In the genomic region with DNA sequence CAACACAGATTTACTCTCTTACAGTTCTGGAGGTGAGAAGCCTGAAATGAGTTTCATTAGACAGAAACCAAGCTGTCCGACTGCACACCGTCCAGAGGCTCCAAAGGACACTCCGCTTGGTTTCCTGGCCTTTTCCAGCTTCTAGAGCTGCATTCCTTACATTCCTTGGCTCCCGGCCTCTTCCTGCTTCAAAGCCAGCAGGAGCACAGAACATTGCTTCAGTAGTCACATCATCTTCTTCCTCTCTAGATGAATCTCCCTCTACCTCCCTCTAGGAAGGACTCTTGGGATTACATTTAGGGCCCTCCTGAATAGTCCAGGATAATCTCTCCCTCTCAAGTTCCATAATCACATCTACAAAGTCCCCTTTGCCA, we compare ENCODE assay signal across 13 cellular contexts.
A peak's percentile ranks its signal among the peaks of the same experiment; 100 is the strongest.
DNase-seq lines count a peak whose midpoint lies in the region; ATAC-seq, FAIRE-seq and TF ChIP-seq lines count a peak whose summit lies in the region.
"Had no signal": no experiment of that assay in that cellular context is flagged by ENCODE, and none has a peak within 500 bp of the region (broad histone marks: within the 10 kb centered on the region; RNA-seq: fewer than 3 reads in every experiment).

No MANE protein-coding gene starts in this region.

- H3K9me3 ChIP-seq in AG04450 (ENCODE audit: control insufficient read depth, insufficient read depth, low read length) (peaks cover 3% of the 10 kb centered on the region; the same call in 1 of the 2 replicates), HepG2 (ENCODE audit: low read length) (no peaks in the 10 kb centered on the region)

- H3K4me3 Mint-ChIP-seq in chondrocyte (ENCODE audit: unreplicated experiment) (no peak overlapping the region), T-cell (no peak overlapping the region)
- H3K4me3 Mint-ChIP-seq: stimulated activated naive B cell treated with anti-CD40 and anti-IgM and Interleukin-4, amounts not matched to agents 10 μg/mL and 1 μg/mL and 100 μg/mL, for 72 hours; T-helper 17 cell had no signal

- BruUV-seq in HepG2 (replicated peaks; lab: Mats Ljungman, UMichigan), result no TSS peak

- no peaks in the 10 kb centered on the region for H4K20me1 ChIP-seq in HepG2 (ENCODE audit: insufficient read depth, low read length)

- WGBS in HepG2 (ENCODE audit: low lambda C conversion rate), result 0% methylated on average over 4 of the region's 4 CpGs

- in situ Hi-C loops in HepG2 (cut with HindIII; ENCODE audit: extremely low pct_ligation_motif_present, low pct_unique_long_range_greater_than_20kb), result no loop called here

- no peak overlapping the region for H2AFZ ChIP-seq in HepG2 (ENCODE audit: low read length)

- intact Hi-C loops in HepG2 (cut with micrococcal nuclease; ENCODE audit: unreplicated experiment), result loop anchor here (1.0 to 2.0 kb wide), 2 partner anchors 18 to 72 kb away; no protein-coding TSS in a partner anchor

- TF ChIP-seq POLR2A in HepG2 (IDR thresholded peaks at IDR 0.05; ENCODE audit: insufficient read depth in 1 of 2, low read depth in 2 of 2, low read length in 2 of 2), result peak in 1 of 2 experiments; percentile 41; a peak in 1 of 4 replicates

- POLR2A ChIA-PET in AG04450 (lab: Yijun Ruan, JAX), result no interaction called here
- POLR2A ChIA-PET in HepG2 (lab: Yijun Ruan, JAX), result interaction anchor here (0.7 to 2.4 kb wide), 4 partner anchors 18 to 28 kb away, joined by 3 to 20 read pairs (median 10); no protein-coding TSS in a partner anchor
- POLR2A ChIA-PET in T-cell (lab: Charles Lee), result no interaction called here

- peak overlapping the region; percentile 59 for H3K4me2 ChIP-seq in HepG2 (ENCODE audit: low read depth, low read length)

- H3K4me1 ChIP-seq in HepG2 (ENCODE audit: insufficient read depth, low read length), result peaks cover 29% of the 10 kb centered on the region

- H3K27me3 Mint-ChIP-seq in chondrocyte (ENCODE audit: low read depth) (no peaks in the 10 kb centered on the region), T-cell (peaks cover 2 to 8% of the 10 kb centered on the region in 2 donors)

- no peaks in the 10 kb centered on the region for H3K36me3 ChIP-seq in HepG2 (replicated peaks in 1 of 2; ENCODE audit: control insufficient read depth in 1 of 2, insufficient read depth in 2 of 2, low read length in 2 of 2)

- DNase-seq in AG04450 (ENCODE audit: low read depth, low spot score) (peak; percentile 75), HuH-7.5 (ENCODE audit: low spot score) (peak; percentile 49), chondrocyte (ENCODE audit: low spot score) (no peak), HepG2 (ENCODE audit: low spot score) (peak; percentile 88), SKM-1 (lab: John Stamatoyannopoulos, UW; ENCODE audit: unreplicated experiment) (no peak), T-cell (no peak), NCI-H2107 (lab: John Stamatoyannopoulos, UW) (no peak)
- DNase-seq: DMS53; KBM-7; nucleus accumbens; stimulated activated naive B cell treated with anti-CD40 and anti-IgM and Interleukin-4, amounts not matched to agents 10 μg/mL and 1 μg/mL and 100 μg/mL, for 72 hours; T-helper 17 cell had no signal

- peak in 1 of 2 experiments; percentile 52; a peak in 2 of 4 replicates for TF ChIP-seq EP300 in HepG2 (IDR thresholded peaks at IDR 0.05; ENCODE audit: low read depth in 2 of 2, low read length in 2 of 2)
- TF ChIP-seq EP300 in HepG2 (CRISPR knock-in tag; IDR thresholded peaks at IDR 0.05; ENCODE audit: borderline replicate concordance), result no peak

- no peaks in the 10 kb centered on the region for H3K36me3 Mint-ChIP-seq in chondrocyte (ENCODE audit: low read depth)
- H3K36me3 Mint-ChIP-seq in T-cell, result peaks cover 4% of the 10 kb centered on the region

- TF ChIP-seq CTCF in AG04450 (IDR thresholded peaks at IDR 0.05; ENCODE audit: low read depth, low read length) (peak; percentile 69), chondrocyte (IDR thresholded peaks at IDR 0.05) (peak; percentile 72), HepG2 (CRISPR knock-in tag; IDR thresholded peaks at IDR 0.05) (peak; percentile 35; the same call in 1 of the 2 replicates)

- no peak overlapping the region for H3K9ac ChIP-seq in HepG2 (ENCODE audit: insufficient read depth, low read depth, low read length)

- peak; percentile 38 for TF ChIP-seq RAD21 in HepG2 (CRISPR knock-in tag; IDR thresholded peaks at IDR 0.05)

- no peak overlapping the region for H3K4me3 ChIP-seq in AG04450 (ENCODE audit: low read depth, low read length)
- peak overlapping the region; percentile 3 to 27 (median 5); a peak in 1 of 6 replicates for H3K4me3 ChIP-seq in HepG2 (replicated peaks in 1 of 3; ENCODE audit: insufficient read depth in 1 of 3, low read depth in 2 of 3, low read length in 3 of 3)

- ATAC-seq in HepG2 (peak; percentile 96), T-cell (replicated peaks in 1 of 4) (no peak), esophagus mucosa (no peak)
- ATAC-seq: stimulated activated naive B cell treated with anti-CD40 and anti-IgM and Interleukin-4, amounts not matched to agents 10 μg/mL and 1 μg/mL and 100 μg/mL, for 72 hours; T-helper 17 cell had no signal

- peaks cover 3% of the 10 kb centered on the region for H3K9me3 Mint-ChIP-seq in chondrocyte (ENCODE audit: low read depth)
- peaks cover 3 to 11% (median 3%) of the 10 kb centered on the region in 3 donors for H3K9me3 Mint-ChIP-seq in T-cell

- H3K27me3 ChIP-seq in AG04450 (ENCODE audit: control insufficient read depth, insufficient read depth, low read length) (peaks cover under 1% of the 10 kb centered on the region), HepG2 (ENCODE audit: control insufficient read depth in 1 of 2, insufficient read depth in 2 of 2, low read length in 2 of 2) (no peaks in the 10 kb centered on the region)

- H3K27ac Mint-ChIP-seq in chondrocyte (ENCODE audit: unreplicated experiment) (peak overlapping the region; percentile 53), T-cell (no peak overlapping the region)
- H3K27ac Mint-ChIP-seq: stimulated activated naive B cell treated with anti-CD40 and anti-IgM and Interleukin-4, amounts not matched to agents 10 μg/mL and 1 μg/mL and 100 μg/mL, for 72 hours; T-helper 17 cell had no signal

- H3K27ac ChIP-seq in AG04450 (ENCODE audit: low read depth, low read length) (peak overlapping the region; percentile 39), HepG2 (ENCODE audit: extremely low read length, insufficient read depth, low read length) (peak overlapping the region; percentile 47)

- peaks cover 23% of the 10 kb centered on the region for H3K4me1 Mint-ChIP-seq in chondrocyte (ENCODE audit: low read depth)
- H3K4me1 Mint-ChIP-seq in T-cell, result no peaks in the 10 kb centered on the region
- H3K4me1 Mint-ChIP-seq: stimulated activated naive B cell treated with anti-CD40 and anti-IgM and Interleukin-4, amounts not matched to agents 10 μg/mL and 1 μg/mL and 100 μg/mL, for 72 hours had no signal

- no peaks in the 10 kb centered on the region for H3K79me2 ChIP-seq in HepG2 (ENCODE audit: insufficient read depth, low read length)

- CTCF ChIA-PET in AG04450 (lab: Charles Lee) (interaction anchor here (0.7 to 3.0 kb wide), 10 partner anchors 11 to 919 kb away, joined by 3 to 23 read pairs (median 5); no protein-coding TSS in a partner anchor), HepG2 (lab: Yijun Ruan, JAX; ENCODE audit: low intra/inter-chr PET ratio, low total read pairs) (interaction anchor here (0.7 to 0.9 kb wide), 4 partner anchors 18 to 73 kb away, joined by 3 to 4 read pairs (median 3); no protein-coding TSS in a partner anchor), T-cell (lab: Charles Lee) (no interaction called here)

- peak; percentile 92 for FAIRE-seq in HepG2 (lab: Jason Lieb, UNC)

TF ChIP-seq in HepG2, 621 proteins besides CTCF, POLR2A, EP300 and RAD21 (continues in another document):
- TF ChIP-seq ETV5 (CRISPR knock-in tag; IDR thresholded peaks at IDR 0.05; ENCODE audit: borderline replicate concordance), result peak; percentile 59; the same call in 1 of the 2 replicates
- TF ChIP-seq NR2F6 (IDR thresholded peaks at IDR 0.05), result no peak
- 0 out of 2 replicates have a peak, but pooled peaks have one; percentile 22 for TF ChIP-seq NR2F6 (CRISPR knock-in tag; IDR thresholded peaks at IDR 0.05)
- TF ChIP-seq ZNF580 (CRISPR knock-in tag; IDR thresholded peaks at IDR 0.05; ENCODE audit: borderline replicate concordance, low read depth), result 0 out of 2 replicates have a peak, but pooled peaks have one; percentile 39
- peak; percentile 53 for TF ChIP-seq CEBPG (CRISPR knock-in tag; IDR thresholded peaks at IDR 0.05)
- TF ChIP-seq MIER2 (CRISPR knock-in tag; IDR thresholded peaks at IDR 0.05), result peak; percentile 44; the same call in 1 of the 2 replicates
- no peak for TF ChIP-seq MED1 (CRISPR knock-in tag; IDR thresholded peaks at IDR 0.05)
- peak; percentile 41; the same call in 1 of the 2 replicates for TF ChIP-seq HDAC2 (CRISPR knock-in tag; IDR thresholded peaks at IDR 0.05)
- TF ChIP-seq RXRB (CRISPR knock-in tag; IDR thresholded peaks at IDR 0.05; ENCODE audit: borderline replicate concordance), result peak; percentile 16; the same call in 1 of the 2 replicates
- TF ChIP-seq, protein P1, sequence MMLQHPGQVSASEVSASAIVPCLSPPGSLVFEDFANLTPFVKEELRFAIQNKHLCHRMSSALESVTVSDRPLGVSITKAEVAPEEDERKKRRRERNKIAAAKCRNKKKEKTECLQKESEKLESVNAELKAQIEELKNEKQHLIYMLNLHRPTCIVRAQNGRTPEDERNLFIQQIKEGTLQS (CRISPR knock-in tag; IDR thresholded peaks at IDR 0.05), result no peak
- no peak for TF ChIP-seq LCORL (IDR thresholded peaks at IDR 0.05)
- no peak for TF ChIP-seq LCORL (CRISPR knock-in tag; IDR thresholded peaks at IDR 0.05)
- TF ChIP-seq MIER3 (CRISPR knock-in tag; IDR thresholded peaks at IDR 0.05; ENCODE audit: borderline replicate concordance), result 0 out of 2 replicates have a peak, but pooled peaks have one; percentile 19
- no peak for TF ChIP-seq ZNF567 (CRISPR knock-in tag; IDR thresholded peaks at IDR 0.05; ENCODE audit: borderline replicate concordance)
- TF ChIP-seq REPIN1 (CRISPR knock-in tag; IDR thresholded peaks at IDR 0.05; ENCODE audit: borderline replicate concordance, low read depth), result no peak
- TF ChIP-seq NCOA2 (CRISPR knock-in tag; IDR thresholded peaks at IDR 0.05), result 0 out of 2 replicates have a peak, but pooled peaks have one; percentile 33

Comparison
In these comparisons a context has a peak if more than half of its experiments do, and no peak if none do; other contexts are left out.
1. DNase-seq: peak in AG04450 (single experiment), HuH-7.5 (single experiment) and HepG2 (single experiment); none in chondrocyte (single experiment), SKM-1 (single experiment), T-cell (0 of 34) and NCI-H2107 (single experiment).
2. CTCF ChIA-PET loops: an anchor here in AG04450 (0.7 to 3.0 kb wide) and HepG2 (0.7 to 0.9 kb wide); none called in T-cell.
3. Peak in every context shown above with its lines, with median percentiles within 50 percentile points of each other: CTCF ChIP-seq.